18 cellular contexts compared by ENCODE assay signal in the genomic region with DNA sequence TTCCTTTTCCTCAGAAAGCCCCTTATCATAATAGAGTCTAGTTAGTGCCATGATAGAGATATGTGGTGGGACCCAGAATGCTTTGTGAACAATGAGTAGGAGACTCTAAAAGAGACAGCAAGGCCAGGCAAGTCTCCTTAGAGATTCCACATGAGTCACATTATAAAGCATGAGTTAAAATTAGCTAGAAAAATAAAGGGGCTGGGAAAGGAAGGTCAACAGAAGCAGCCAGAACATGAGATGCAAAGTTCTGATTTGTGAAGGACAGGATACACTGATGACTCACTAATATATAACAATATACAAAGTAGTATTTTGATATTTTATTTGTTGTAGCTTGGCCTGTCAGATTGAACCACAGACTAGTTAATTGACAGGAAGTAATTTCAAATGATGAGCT. TPM values are rescaled to one million over a fixed set of nuclear protein-coding genes. Genes with fewer than 3 reads are reported as not detected.
DNase-seq lines count a peak whose midpoint lies in the region; ATAC-seq and TF ChIP-seq lines count a peak whose summit lies in the region.
"Had no signal": no experiment of that assay in that cellular context is flagged by ENCODE, and none has a peak within 500 bp of the region (broad histone marks: within the 10 kb centered on the region; RNA-seq: fewer than 3 reads in every experiment).

No MANE protein-coding gene starts in this region.

- H3K4me3 ChIP-seq in upper lobe of left lung = no peak overlapping the region
- H3K4me3 ChIP-seq: adrenal gland, prostate gland had no signal

- H3K4me1 ChIP-seq in upper lobe of left lung = no peaks in the 10 kb centered on the region
- H3K4me1 ChIP-seq: adrenal gland, prostate gland had no signal

- DNase-seq in H4 (ENCODE audit: low spot score) = peak; percentile 9
- peak; percentile 59 for DNase-seq in SW480 (ENCODE audit: low spot score)
- DNase-seq in fibroblast of gingiva (ENCODE audit: low read depth) = peak; percentile 4
- DNase-seq in non-pigmented ciliary epithelial cell (ENCODE audit: low read depth) = peak; percentile 48
- no peak for DNase-seq in anterior cingulate cortex (lab: John Stamatoyannopoulos, UW)
- DNase-seq in upper lobe of left lung = no peak
- DNase-seq: activated CD4-positive, alpha-beta memory T cell treated with anti-CD3 and anti-CD28 coated beads for 36 hours; adrenal gland; DMS153; naive B cell; NCI-H187 treated with DMSO at 0.1 percent for 48 hours; NCI-H524 treated with DMSO at 0.1 percent for 48 hours; stimulated activated CD4-positive, alpha-beta T cell treated with anti-CD3 and anti-CD28 coated beads, Interleukin-12 subunit alpha, Interleukin-12 subunit beta, amount 100 ng/mL, for 4 hours; stimulated activated naive CD8-positive, alpha-beta T cell treated with anti-CD3 and anti-CD28 coated beads, Interleukin-15, amount 100 ng/mL, for 72 hours had no signal

- no peak for TF ChIP-seq EP300 in upper lobe of left lung (IDR thresholded peaks at IDR 0.05)

- H3K27ac ChIP-seq in upper lobe of left lung = no peak overlapping the region
- H3K27ac ChIP-seq: adrenal gland, prostate gland had no signal

- no peaks in the 10 kb centered on the region for H3K27me3 ChIP-seq in upper lobe of left lung
- H3K27me3 ChIP-seq: adrenal gland had no signal

- ATAC-seq in GM18858 (IDR thresholded peaks at IDR 0.05; ENCODE audit: unreplicated experiment) (no peak), upper lobe of left lung (ENCODE audit: low FRiP score in 2 of 2) (no peak)
- ATAC-seq: esophagus mucosa; Panc1; stimulated activated naive CD8-positive, alpha-beta T cell treated with anti-CD3 and anti-CD28 coated beads, Interleukin-15, amount 100 ng/mL, for 72 hours had no signal

- H3K9me3 ChIP-seq in upper lobe of left lung = no peaks in the 10 kb centered on the region
- H3K9me3 ChIP-seq: adrenal gland, prostate gland had no signal

- TF ChIP-seq CTCF in upper lobe of left lung (IDR thresholded peaks at IDR 0.05) = no peak

- TF ChIP-seq POLR2A in upper lobe of left lung (IDR thresholded peaks at IDR 0.05) = no peak

- no peaks in the 10 kb centered on the region for H3K36me3 ChIP-seq in upper lobe of left lung
- H3K36me3 ChIP-seq: adrenal gland, prostate gland had no signal

RNA-seq across cellular contexts. Expression of a gene that starts 25.3 kb away (rescaled TPM):
- total RNA-seq in H4 (2014; rRNA removed; shearing (Covaris generic)) = 65.9 and 77.7 TPM in 2 replicates
- 100 to 1,000 TPM in 1 of 6 donors, 10 to 100 TPM in 5; 17.1 to 195 (median 53.3) TPM for total RNA-seq in upper lobe of left lung

Comparison
In these comparisons a context has a peak if more than half of its experiments do, and no peak if none do; other contexts are left out.
1. DNase-seq: peak in H4 (single experiment), SW480 (single experiment), fibroblast of gingiva (single experiment) and non-pigmented ciliary epithelial cell (single experiment); none in anterior cingulate cortex (0 of 58) and upper lobe of left lung (0 of 2).